Comparison of ENCODE assay signal across 9 cellular contexts in genomic region chr19:16371540-16371986, GRCh38. TPM values are rescaled to one million over a fixed set of nuclear protein-coding genes. Genes with fewer than 3 reads are reported as not detected.
DNase-seq lines count a peak whose midpoint lies in the region; ATAC-seq, FAIRE-seq and TF ChIP-seq lines count a peak whose summit lies in the region.
"Had no signal": no experiment of that assay in that cellular context is flagged by ENCODE, and none has a peak within 500 bp of the region (broad histone marks: within the 10 kb centered on the region; RNA-seq: fewer than 3 reads in every experiment).

No MANE protein-coding gene starts in this region.

- no peak overlapping the region for H3K4me3 ChIP-seq in pancreas

- H3K36me3 ChIP-seq in pancreas: peaks cover 0 to 18% (median 2%) of the 10 kb centered on the region in 3 donors

- FAIRE-seq in pancreas (lab: Jason Lieb, UNC): no peak
- FAIRE-seq: endometrium had no signal

- TF ChIP-seq CTCF in GM10266 (IDR thresholded peaks at IDR 0.05; ENCODE audit: control insufficient read depth, insufficient read depth, low read depth, missing control alignments): no peak
- TF ChIP-seq CTCF in pancreas (IDR thresholded peaks at IDR 0.05): no peak

- intact Hi-C loops in pancreas (cut with DNase I): loop anchor here in 1 of 3 donors (10.0 kb wide), 1 partner anchor 127 kb away; no protein-coding TSS in a partner anchor

- H3K27ac ChIP-seq in pancreas: no peak overlapping the region

- H3K27me3 ChIP-seq in pancreas: no peaks in the 10 kb centered on the region

- peaks cover 0 to 3% (median 0%) of the 10 kb centered on the region in 3 donors for H3K4me1 ChIP-seq in pancreas

- no peaks in the 10 kb centered on the region for H3K9me3 ChIP-seq in pancreas

- ATAC-seq in HG02571 (IDR thresholded peaks at IDR 0.05; ENCODE audit: unreplicated experiment) (peak; percentile 58), pancreas (peak in 3 of 4 donors; percentile 59 to 71 (median 60))

- DNase-seq in GM10266 (ENCODE audit: extremely low spot score): peak; percentile 72
- peak; percentile 54 for DNase-seq in OCI-M1 (lab: John Stamatoyannopoulos, UW)
- DNase-seq in activated gamma-delta T cell treated with anti-CD3 and anti-CD28 coated beads, Interleukin-2, amount 50 U/mL, for 16 hours (ENCODE audit: low read depth): peak; percentile 82
- DNase-seq in pancreas: no peak
- DNase-seq in COR-L47 (lab: John Stamatoyannopoulos, UW): no peak
- no peak for DNase-seq in NCI-H524 treated with DMSO at 0.1 percent for 48 hours (lab: John Stamatoyannopoulos, UW)
- DNase-seq in AG08396 (ENCODE audit: low spot score): no peak

- 80 to 81% methylated on average over 18 of the region's 18 CpGs for WGBS in pancreas, 2 donors

RNA-seq across cellular contexts. Expression of gene KLF2, which starts 46.9 kb away (rescaled TPM):
- 10 to 100 TPM in 2 of 6 donors, 1 to 10 TPM in 4; 3.1 to 12.0 (median 5.8) TPM for total RNA-seq in pancreas
- 1 to 10 TPM; 3.4 to 3.7 TPM for polyA plus RNA-seq in pancreas

Comparison
In these comparisons a context has a peak if more than half of its experiments do, and no peak if none do; other contexts are left out.
1. DNase-seq: peak in GM10266 (single experiment), OCI-M1 (single experiment) and activated gamma-delta T cell treated with anti-CD3 and anti-CD28 coated beads, Interleukin-2, amount 50 U/mL, for 16 hours (single experiment); none in pancreas (0 of 6), COR-L47 (single experiment), NCI-H524 treated with DMSO at 0.1 percent for 48 hours (single experiment) and AG08396 (single experiment).